18 cellular contexts compared by ENCODE assay signal in the genomic region with DNA sequence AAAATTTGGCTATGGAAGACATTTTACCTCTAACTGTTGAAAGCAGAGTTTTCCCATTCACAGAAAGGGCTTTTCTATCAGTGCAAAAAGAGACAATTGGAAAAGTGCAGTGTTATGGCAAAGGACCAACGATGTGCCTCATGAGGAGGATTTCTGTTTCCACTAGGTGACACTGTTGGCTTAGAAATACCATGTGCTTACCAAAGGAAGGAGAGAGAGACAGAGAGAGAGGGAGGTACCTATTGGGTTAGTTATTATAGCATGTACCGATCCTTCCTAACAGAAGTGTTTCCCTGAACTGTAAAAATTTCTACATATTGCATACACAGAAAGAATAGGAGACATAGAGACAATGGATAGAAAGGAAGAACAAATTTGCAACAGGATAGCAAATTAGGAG. TPM values are rescaled to one million over a fixed set of nuclear protein-coding genes. Genes with fewer than 3 reads are reported as not detected.
DNase-seq lines count a peak whose midpoint lies in the region; ATAC-seq and TF ChIP-seq lines count a peak whose summit lies in the region.
"Had no signal": no experiment of that assay in that cellular context is flagged by ENCODE, and none has a peak within 500 bp of the region (broad histone marks: within the 10 kb centered on the region; RNA-seq: fewer than 3 reads in every experiment).

No MANE protein-coding gene starts in this region.

- WGBS in GM23248 (ENCODE audit: low coverage in 1 of 2, low lambda C conversion rate in 2 of 2, missing lambda C conversion rate in 2 of 2), 2 experiments, result 19 to 27% methylated on average over 2 of the region's 2 CpGs

- no peaks in the 10 kb centered on the region for H3K27me3 ChIP-seq in GM23248 (replicated peaks; ENCODE audit: insufficient read depth)
- H3K27me3 ChIP-seq: BE2C had no signal

- H3K9me3 ChIP-seq in GM23248 (ENCODE audit: low read depth), result no peaks in the 10 kb centered on the region
- H3K9me3 ChIP-seq: BE2C had no signal

- no peak overlapping the region for H2AFZ ChIP-seq in GM23248

- no peak for TF ChIP-seq POLR2A in NB4 (IDR thresholded peaks at IDR 0.05; ENCODE audit: extremely low read depth, insufficient read length)

- H3F3A ChIP-seq in GM23248 (ENCODE audit: insufficient read depth), result no peaks in the 10 kb centered on the region

- H3K27ac ChIP-seq in GM23248, result no peak overlapping the region
- H3K27ac ChIP-seq: SK-N-MC had no signal

- H3K36me3 ChIP-seq in GM23248 (ENCODE audit: low read depth), result no peaks in the 10 kb centered on the region
- H3K36me3 ChIP-seq: BE2C had no signal

- H3K4me1 ChIP-seq in GM23248 (ENCODE audit: insufficient read depth), result peaks cover 7% of the 10 kb centered on the region
- H3K4me1 ChIP-seq: BE2C had no signal

- in situ Hi-C loops in GM23248 (cut with MboI), result no loop called here

- TF ChIP-seq CTCF in NB4 (IDR thresholded peaks at IDR 0.05; ENCODE audit: low read depth, low read length) (no peak), cardiac fibroblast (IDR thresholded peaks at IDR 0.05; ENCODE audit: low read depth, low read length) (peak; percentile 33)

- no peak for ATAC-seq in activated T-cell treated with anti-CD3 and anti-CD28 coated beads, Interleukin-2, amount 50 U/mL, for 72 hours (replicated peaks in 1 of 2)
- ATAC-seq in stimulated activated naive CD8-positive, alpha-beta T cell treated with anti-CD3 and anti-CD28 coated beads, Interleukin-15, Interleukin-2, amounts not matched to agents 100 U/mL and 50 U/mL, for 24 hours, result no peak
- ATAC-seq: stimulated activated naive CD8-positive, alpha-beta T cell treated with anti-CD3 and anti-CD28 coated beads, Interleukin-15, amount 100 ng/mL, for 72 hours had no signal

- no peaks in the 10 kb centered on the region for H3K9me2 ChIP-seq in GM23248 (ENCODE audit: insufficient read depth)

- no peaks in the 10 kb centered on the region for H3K79me2 ChIP-seq in GM23248 (ENCODE audit: insufficient read depth)

- peaks cover 12 to 24% of the 10 kb centered on the region in 2 donors for H3K9me3 Mint-ChIP-seq in activated T-cell treated with anti-CD3 and anti-CD28 coated beads, Interleukin-2, amount 50 U/mL, for 72 hours

- H4K20me1 ChIP-seq in GM23248 (ENCODE audit: insufficient read depth), result no peaks in the 10 kb centered on the region

- peaks cover 13% of the 10 kb centered on the region in 2 donors for H3K36me3 Mint-ChIP-seq in activated T-cell treated with anti-CD3 and anti-CD28 coated beads, Interleukin-2, amount 50 U/mL, for 72 hours (ENCODE audit: insufficient read depth in 2 of 2)

- no peak overlapping the region for H3K27ac Mint-ChIP-seq in activated T-cell treated with anti-CD3 and anti-CD28 coated beads, Interleukin-2, amount 50 U/mL, for 72 hours
- H3K27ac Mint-ChIP-seq: stimulated activated naive CD8-positive, alpha-beta T cell treated with anti-CD3 and anti-CD28 coated beads, Interleukin-15, amount 100 ng/mL, for 72 hours had no signal

- no peak overlapping the region for H3K4me3 Mint-ChIP-seq in activated T-cell treated with anti-CD3 and anti-CD28 coated beads, Interleukin-2, amount 50 U/mL, for 72 hours
- H3K4me3 Mint-ChIP-seq: stimulated activated naive CD8-positive, alpha-beta T cell treated with anti-CD3 and anti-CD28 coated beads, Interleukin-15, amount 100 ng/mL, for 72 hours had no signal

- no peaks in the 10 kb centered on the region for H3K27me3 Mint-ChIP-seq in activated T-cell treated with anti-CD3 and anti-CD28 coated beads, Interleukin-2, amount 50 U/mL, for 72 hours (ENCODE audit: low read depth)
- H3K27me3 Mint-ChIP-seq: stimulated activated naive CD8-positive, alpha-beta T cell treated with anti-CD3 and anti-CD28 coated beads, Interleukin-15, amount 100 ng/mL, for 72 hours had no signal

- H3K4me2 ChIP-seq in GM23248 (ENCODE audit: unreplicated experiment), result no peak overlapping the region

- H3K4me3 ChIP-seq in GM23248, result no peak overlapping the region
- H3K4me3 ChIP-seq in NB4 (ENCODE audit: low read depth, low read length), result no peak overlapping the region
- H3K4me3 ChIP-seq in cardiac fibroblast (replicated peaks in 1 of 2; ENCODE audit: low read depth in 2 of 2, low read length in 2 of 2), result no peak overlapping the region
- H3K4me3 ChIP-seq: SK-N-MC had no signal

- no peak overlapping the region for H3K9ac ChIP-seq in GM23248

- no peaks in the 10 kb centered on the region for H3K4me1 Mint-ChIP-seq in activated T-cell treated with anti-CD3 and anti-CD28 coated beads, Interleukin-2, amount 50 U/mL, for 72 hours (ENCODE audit: low read depth)
- H3K4me1 Mint-ChIP-seq: stimulated activated naive CD8-positive, alpha-beta T cell treated with anti-CD3 and anti-CD28 coated beads, Interleukin-15, amount 100 ng/mL, for 72 hours had no signal

- peak; percentile 86 for DNase-seq in A172 (ENCODE audit: low spot score)
- DNase-seq in GM23248, result peak; percentile 55
- peak; percentile 4 for DNase-seq in NB4 (ENCODE audit: low read depth)
- peak; percentile 15 to 58 for DNase-seq in cardiac fibroblast (ENCODE audit: low read depth in 2 of 2)
- no peak for DNase-seq in T-helper 9 cell
- DNase-seq in activated T-cell treated with anti-CD3 and anti-CD28 coated beads, Interleukin-2, amount 50 U/mL, for 72 hours, result no peak
- no peak for DNase-seq in stimulated activated naive CD8-positive, alpha-beta T cell treated with anti-CD3 and anti-CD28 coated beads, Interleukin-15, Interleukin-2, amounts not matched to agents 100 U/mL and 50 U/mL, for 24 hours
- DNase-seq in medulla oblongata (ENCODE audit: extremely low spot score), result no peak
- DNase-seq: BE2C; caudate nucleus; GDM1; NCI-H1105; NCI-H524; retina; stimulated activated CD4-positive, alpha-beta T cell treated with anti-CD3 and anti-CD28 coated beads, Interleukin-4, amount 100 ng/mL, for 4 hours had no signal

RNA-seq across cellular contexts. Expression of gene PSG4, which starts 23.9 kb away (rescaled TPM):
- 75.6 and 84.3 TPM in 2 replicates for total RNA-seq in A172 (2014; rRNA removed; shearing (Covaris generic))
- 104 and 105 TPM in 2 replicates for total RNA-seq in GM23248 (2014; rRNA removed; shearing (Covaris generic))
- 171 and 174 TPM in 2 replicates for polyA plus RNA-seq in GM23248 (2016; fragmentation: Nextera tagmentation; extraction: Ambion mirVana)
- total RNA-seq in activated T-cell treated with anti-CD3 and anti-CD28 coated beads, Interleukin-2, amount 50 U/mL, for 72 hours, result not detected
- total RNA-seq: mononuclear cell had no signal

RNA-seq across cellular contexts. Expression of gene PSG9, which starts 40.0 kb away (rescaled TPM):
- total RNA-seq in A172 (2014; rRNA removed; shearing (Covaris generic)), result 2.1 and 3.6 TPM in 2 replicates
- total RNA-seq in GM23248 (2014; rRNA removed; shearing (Covaris generic)), result 0.32 TPM in 1 of 2 replicates, not detected in the other
- polyA plus RNA-seq in GM23248 (2016; fragmentation: Nextera tagmentation; extraction: Ambion mirVana), result 1.1 and 1.6 TPM in 2 replicates
- total RNA-seq in activated T-cell treated with anti-CD3 and anti-CD28 coated beads, Interleukin-2, amount 50 U/mL, for 72 hours, result not detected
- total RNA-seq: mononuclear cell had no signal

RNA-seq across cellular contexts. Expression of gene PSG5, which starts 43.0 kb away (rescaled TPM):
- total RNA-seq in A172 (2014; rRNA removed; shearing (Covaris generic)), result 3.2 and 7.1 TPM in 2 replicates
- total RNA-seq in GM23248 (2014; rRNA removed; shearing (Covaris generic)), result 430 and 534 TPM in 2 replicates
- 1,012 and 1,019 TPM in 2 replicates for polyA plus RNA-seq in GM23248 (2016; fragmentation: Nextera tagmentation; extraction: Ambion mirVana)
- total RNA-seq in activated T-cell treated with anti-CD3 and anti-CD28 coated beads, Interleukin-2, amount 50 U/mL, for 72 hours, result not detected
- total RNA-seq: mononuclear cell had no signal

Comparison
In these comparisons a context has a peak if more than half of its experiments do, and no peak if none do; other contexts are left out.
1. DNase-seq: peak in A172 (single experiment), GM23248 (single experiment), NB4 (single experiment) and cardiac fibroblast (2 of 2); none in T-helper 9 cell (single experiment), activated T-cell treated with anti-CD3 and anti-CD28 coated beads, Interleukin-2, amount 50 U/mL, for 72 hours (0 of 2), stimulated activated naive CD8-positive, alpha-beta T cell treated with anti-CD3 and anti-CD28 coated beads, Interleukin-15, Interleukin-2, amounts not matched to agents 100 U/mL and 50 U/mL, for 24 hours (single experiment) and medulla oblongata (single experiment).
2. RNA of gene PSG4, which starts 23.9 kb away (total RNA-seq): 104 to 105 TPM in GM23248 and 75.6 to 84.3 TPM in A172; not detected in activated T-cell treated with anti-CD3 and anti-CD28 coated beads, Interleukin-2, amount 50 U/mL, for 72 hours; every median in the first group is over 10 times any median in the second.
3. RNA of gene PSG5, which starts 43.0 kb away (total RNA-seq): 430 to 534 TPM in GM23248; 3.2 to 7.1 TPM in A172 and not detected in activated T-cell treated with anti-CD3 and anti-CD28 coated beads, Interleukin-2, amount 50 U/mL, for 72 hours; every median in the first group is over 10 times any median in the second.